ENCODE assay signal across 1 cellular context in the genomic region with DNA sequence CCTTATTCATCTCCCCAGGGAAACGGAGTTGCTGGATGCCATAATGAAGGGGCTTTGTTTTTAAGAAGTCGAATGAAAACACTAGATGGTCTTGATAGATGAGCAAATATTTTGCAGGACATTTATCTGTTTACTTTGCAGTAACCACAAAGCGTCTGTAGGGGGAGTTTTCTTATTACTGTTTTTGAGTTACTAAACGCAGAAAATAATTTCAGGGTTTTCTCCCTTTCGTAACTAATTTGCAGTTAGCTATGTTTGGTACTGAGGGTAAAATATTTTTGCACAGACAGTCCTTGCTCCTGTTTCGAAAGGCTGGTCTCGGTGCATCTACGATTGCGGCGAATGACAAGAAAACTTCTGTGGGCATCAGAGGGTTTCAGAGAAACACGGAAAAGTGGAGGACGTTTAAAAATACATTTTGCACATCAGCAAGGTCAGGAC.
TF ChIP-seq lines count a peak whose summit lies in the region.

No MANE protein-coding gene starts in this region.

TF ChIP-seq in Ishikawa, 13 proteins besides CTCF, POLR2A, EP300 and RAD21 (continued from another document):
- no peak for TF ChIP-seq USF1 (IDR thresholded peaks at IDR 0.05)
- TF ChIP-seq TCF12 (IDR thresholded peaks at IDR 0.05; ENCODE audit: low read depth): no peak
- no peak for TF ChIP-seq TEAD4 (IDR thresholded peaks at IDR 0.05)
- TF ChIP-seq YY1 (IDR thresholded peaks at IDR 0.05; ENCODE audit: low read depth): no peak
- TF ChIP-seq, protein P1, sequence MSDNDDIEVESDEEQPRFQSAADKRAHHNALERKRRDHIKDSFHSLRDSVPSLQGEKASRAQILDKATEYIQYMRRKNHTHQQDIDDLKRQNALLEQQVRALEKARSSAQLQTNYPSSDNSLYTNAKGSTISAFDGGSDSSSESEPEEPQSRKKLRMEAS (IDR thresholded peaks at IDR 0.05): no peak
- no peak for TF ChIP-seq NFIC (IDR thresholded peaks at IDR 0.05)
- TF ChIP-seq CEBPB (IDR thresholded peaks at IDR 0.05): no peak
- no peak for TF ChIP-seq ZBTB7A (IDR thresholded peaks at IDR 0.05; ENCODE audit: low read depth)
- no peak for TF ChIP-seq FOXM1 (IDR thresholded peaks at IDR 0.05; ENCODE audit: borderline replicate concordance, low read depth)
